Comparison of ENCODE assay signal across 8 cellular contexts in the genomic region with DNA sequence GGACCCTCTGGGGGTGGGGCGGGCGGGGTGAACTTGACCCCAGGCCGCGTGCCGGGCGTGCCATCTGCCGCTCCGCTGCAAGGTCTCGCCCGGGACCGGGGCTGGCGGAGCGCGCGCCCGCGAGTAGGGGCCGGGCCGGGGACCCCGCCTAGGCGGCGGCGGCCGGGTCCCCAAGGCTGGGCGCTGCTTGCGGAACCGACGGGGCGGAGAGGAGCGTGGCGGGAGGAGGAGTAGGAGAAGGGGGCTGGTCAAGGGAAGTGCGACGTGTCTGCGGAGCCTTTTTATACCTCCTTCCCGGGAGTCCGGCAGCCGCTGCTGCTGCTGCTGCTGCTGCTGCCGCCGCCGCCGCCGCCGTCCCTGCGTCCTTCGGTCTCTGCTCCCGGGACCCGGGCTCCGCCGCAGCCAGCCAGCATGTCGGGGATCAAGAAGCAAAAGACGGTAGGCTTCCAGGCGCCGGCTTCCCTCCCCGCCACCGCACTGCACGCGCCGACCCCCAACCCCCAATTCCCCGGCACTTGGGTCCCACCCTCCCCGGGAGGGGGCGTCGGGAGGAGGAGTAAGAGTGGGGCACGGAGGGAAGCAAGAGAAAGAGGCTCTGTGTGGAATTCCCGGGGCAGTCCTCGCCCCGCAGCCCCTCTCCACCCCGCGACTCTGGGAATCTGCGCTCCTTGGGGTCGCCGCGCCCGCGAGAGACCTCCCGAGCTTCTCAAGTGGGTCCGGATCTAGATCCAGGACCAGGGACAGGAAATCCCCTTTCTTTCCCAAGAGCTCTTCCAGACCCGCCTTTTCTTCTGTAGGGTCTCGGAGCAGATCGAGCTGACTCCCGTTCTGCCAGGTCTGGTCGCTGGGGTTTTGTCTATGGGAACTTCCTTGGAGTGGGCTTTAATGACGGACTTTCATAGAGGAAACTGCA. TPM values are rescaled to one million over a fixed set of nuclear protein-coding genes. Genes with fewer than 3 reads are reported as not detected.
DNase-seq lines count a peak whose midpoint lies in the region; FAIRE-seq and TF ChIP-seq lines count a peak whose summit lies in the region.

A gene (plus strand): TSS at position 308 of the 913 bp plus-strand sequence. CDS start 104 bp downstream, at position 412.

- no peak for FAIRE-seq in H1 (lab: Jason Lieb, UNC)

- H4K8ac ChIP-seq in H1 (ENCODE audit: extremely low read depth, insufficient read depth, low read length) = peak within 1 kb of the TSS; percentile 45

- POLR2A ChIA-PET in H1 (lab: Charles Lee; ENCODE audit: partially characterized antibody) = interaction anchor here (0.6 to 1.8 kb wide), 12 partner anchors 8 to 202 kb away, joined by 3 to 5 read pairs (median 3); no protein-coding TSS in a partner anchor

- H3K14ac ChIP-seq in H1 (ENCODE audit: insufficient read length) = no peak within 1 kb of the TSS

- TF ChIP-seq EP300 in H1 (IDR thresholded peaks at IDR 0.05; ENCODE audit: borderline replicate concordance in 1 of 2, low read depth in 2 of 2, low read length in 2 of 2) = no peak; a peak in 1 of 3 replicates

- H3K36me3 ChIP-seq in HUES6 (ENCODE audit: control insufficient read depth, insufficient read depth, low read length) (no peaks in the 10 kb centered on the region), H1 (ENCODE audit: control insufficient read depth in 2 of 4, insufficient read depth in 4 of 4, low read length in 3 of 4) (no peaks in the 10 kb centered on the region), stomach smooth muscle (ENCODE audit: control insufficient read depth in 2 of 2, insufficient read depth in 2 of 2, low read length in 2 of 2) (no peaks in the 10 kb centered on the region)

- TF ChIP-seq CTCF in WI38 (IDR thresholded peaks at IDR 0.05; ENCODE audit: low read depth, low read length) = no peak
- no peak for TF ChIP-seq CTCF in H1 (IDR thresholded peaks at IDR 0.05; ENCODE audit: control extremely low read depth in 1 of 3, insufficient read depth in 1 of 3, low read depth in 1 of 3, low read length in 3 of 3)

- H2BK20ac ChIP-seq in H1 (ENCODE audit: low read length) = no peak within 1 kb of the TSS

- TF ChIP-seq POLR2A in H1 (IDR thresholded peaks at IDR 0.05; ENCODE audit: control extremely low read depth in 1 of 2, low read depth in 2 of 2, low read length in 2 of 2) = peak in 1 of 2 experiments; percentile 53; a peak in 1 of 3 replicates

- no peak within 1 kb of the TSS for H2BK120ac ChIP-seq in H1 (replicated peaks; ENCODE audit: low read depth, low read length)

- H2BK12ac ChIP-seq in H1 (ENCODE audit: low read depth, low read length) = peak within 1 kb of the TSS; percentile 41; the same call in 1 of the 2 replicates

- H3K9me3 ChIP-seq in HUES6 (ENCODE audit: control insufficient read depth, insufficient read depth, low read depth, low read length) (no peaks in the 10 kb centered on the region), H1 (ENCODE audit: insufficient read depth in 2 of 2, low read depth in 1 of 2, low read length in 1 of 2) (no peaks in the 10 kb centered on the region; a peak in 1 of 4 replicates), stomach smooth muscle (ENCODE audit: control insufficient read depth in 2 of 2, low read length in 2 of 2) (no peaks in the 10 kb centered on the region)

- H4K5ac ChIP-seq in H1 (ENCODE audit: insufficient read length, low read depth, low read length) = peak within 1 kb of the TSS; percentile 35

- no peak for TF ChIP-seq RAD21 in H1 (IDR thresholded peaks at IDR 0.05 in 1 of 2, conservative IDR thresholded peaks at IDR 0.05 in 1 of 2; ENCODE audit: low read depth in 2 of 2, low read length in 2 of 2)

- peaks cover 7% of the 10 kb centered on the region for H3K23me2 ChIP-seq in H1 (ENCODE audit: low read depth, low read length)

- H3K4me2 ChIP-seq in H1 (ENCODE audit: insufficient read depth in 1 of 2, low read depth in 2 of 2, low read length in 2 of 2) = peak within 1 kb of the TSS; percentile 90 to 95

- H3K4me3 ChIP-seq in HUES6 (ENCODE audit: low read depth, low read length) (peak within 1 kb of the TSS; percentile 86), WI38 (ENCODE audit: low read depth, low read length) (peak within 1 kb of the TSS; percentile 96), H1 (ENCODE audit: extremely low read depth in 1 of 4, insufficient read depth in 2 of 4, low read depth in 3 of 4, low read length in 4 of 4) (peak within 1 kb of the TSS; percentile 82 to 84 (median 84)), stomach smooth muscle (ENCODE audit: low read length in 2 of 2) (peak within 1 kb of the TSS; percentile 74 to 79)

- no peak within 1 kb of the TSS for H3K56ac ChIP-seq in H1 (replicated peaks; ENCODE audit: insufficient read length, low read depth, low read length)

- no peak within 1 kb of the TSS for H3K4ac ChIP-seq in H1 (replicated peaks; ENCODE audit: insufficient read length, low read depth, low read length)

- H3K27me3 ChIP-seq in HUES6 (ENCODE audit: control insufficient read depth, insufficient read depth, low read length) (no peaks in the 10 kb centered on the region), H1 (replicated peaks in 1 of 4; ENCODE audit: control insufficient read depth in 3 of 4, extremely low read depth in 1 of 4, insufficient read depth in 3 of 4, low read length in 3 of 4) (no peaks in the 10 kb centered on the region), stomach smooth muscle (ENCODE audit: control insufficient read depth in 1 of 2, insufficient read depth in 2 of 2, low read length in 2 of 2) (peaks cover 2 to 4% of the 10 kb centered on the region in 2 donors)

- H3K79me1 ChIP-seq in H1 (ENCODE audit: low read depth, low read length) = no peaks in the 10 kb centered on the region

- H4K20me1 ChIP-seq in H1 (replicated peaks in 1 of 2; ENCODE audit: control insufficient read depth in 1 of 2, insufficient read depth in 2 of 2, low read length in 2 of 2) = no peaks in the 10 kb centered on the region

- peak within 1 kb of the TSS; percentile 38 for H4K91ac ChIP-seq in H1 (replicated peaks; ENCODE audit: insufficient read length, low read length)

- peak within 1 kb of the TSS; percentile 59; the same call in 1 of the 2 replicates for H3K27ac ChIP-seq in HUES6 (ENCODE audit: low read depth, low read length)
- peak within 1 kb of the TSS; percentile 49; the same call in 1 of the 2 replicates for H3K27ac ChIP-seq in H1 (ENCODE audit: low read depth, low read length)
- H3K27ac ChIP-seq in stomach smooth muscle (ENCODE audit: low read length) = no peak within 1 kb of the TSS

- 0 out of 2 replicates have a peak within 1 kb of the TSS, but pooled peaks have one; percentile 10 for H2BK15ac ChIP-seq in H1 (ENCODE audit: low read length)

- peaks cover 44% of the 10 kb centered on the region for H3K4me1 ChIP-seq in HUES6 (ENCODE audit: control insufficient read depth, insufficient read depth, low read length)
- peaks cover 6 to 28% (median 16%) of the 10 kb centered on the region in 4 experiments; a peak in 6 of 7 replicates for H3K4me1 ChIP-seq in H1 (replicated peaks in 1 of 4; ENCODE audit: control insufficient read depth in 3 of 4, insufficient read depth in 4 of 4, low read length in 3 of 4)
- H3K4me1 ChIP-seq in stomach smooth muscle (ENCODE audit: control insufficient read depth, insufficient read depth, low read length) = peaks cover 7% of the 10 kb centered on the region

- peak within 1 kb of the TSS; percentile 55; the same call in 1 of the 2 replicates for H2BK5ac ChIP-seq in H1 (ENCODE audit: low read depth, low read length)

- H3K9ac ChIP-seq in HUES6 (ENCODE audit: low read length) (peak within 1 kb of the TSS; percentile 74), H1 (replicated peaks in 1 of 4; ENCODE audit: extremely low read depth in 1 of 4, low read depth in 3 of 4, low read length in 3 of 4) (peak within 1 kb of the TSS; percentile 58 to 80 (median 66)), stomach smooth muscle (ENCODE audit: low read length in 2 of 2) (peak within 1 kb of the TSS; percentile 61 to 64)

- CTCF ChIA-PET in H1 (lab: Charles Lee; ENCODE audit: partially characterized antibody) = interaction anchor here (0.6 to 1.8 kb wide), 8 partner anchors 15 to 126 kb away, joined by 3 to 8 read pairs (median 3); no protein-coding TSS in a partner anchor

- 3% methylated on average over 52 of the region's 82 CpGs; no CpG with 5 or more reads in 1 of the 2 experiments for WGBS in H1 (ENCODE audit: extremely low coverage in 1 of 2, insufficient coverage in 1 of 2, insufficient read length in 1 of 2, insufficient replicate concordance in 2 of 2, low coverage in 1 of 2, low lambda C conversion rate in 2 of 2, missing lambda C conversion rate in 1 of 2), 2 experiments

- no peak within 1 kb of the TSS for H3K23ac ChIP-seq in H1 (ENCODE audit: insufficient read length)

- H2AFZ ChIP-seq in H1 (ENCODE audit: low read length) = peak within 1 kb of the TSS; percentile 18; the same call in 1 of the 2 replicates

- H3K18ac ChIP-seq in H1 (ENCODE audit: extremely low read depth, low read length) = peak within 1 kb of the TSS; percentile 74

- H2AK5ac ChIP-seq in H1 (ENCODE audit: low read depth, low read length) = 0 out of 2 replicates have a peak within 1 kb of the TSS, but pooled peaks have one; percentile 2

- H3K79me2 ChIP-seq in H1 (ENCODE audit: control insufficient read depth in 1 of 2, insufficient read depth in 2 of 2, low read length in 2 of 2) = peaks cover 0 to 40% of the 10 kb centered on the region in 2 experiments; a peak in 2 of 4 replicates

- DNase-seq in ELR (ENCODE audit: low read depth) (peak; percentile 78), H1 (ENCODE audit: low read depth in 1 of 2, low spot score in 2 of 2) (peak in 1 of 2 experiments; percentile 82), medulla oblongata (ENCODE audit: extremely low spot score) (peak; percentile 18), pons (ENCODE audit: low spot score) (no peak), NCI-H187 (lab: John Stamatoyannopoulos, UW) (no peak)

TF ChIP-seq in H1, 55 proteins besides CTCF, POLR2A, EP300 and RAD21 (continues in another document):
- TF ChIP-seq TAF1 (IDR thresholded peaks at IDR 0.05; ENCODE audit: low read depth, low read length) (peak; percentile 58), SIRT6 (IDR thresholded peaks at IDR 0.05; ENCODE audit: low read length) (no peak)

RNA-seq across cellular contexts. Expression of the gene that starts here (rescaled TPM):
- total RNA-seq in H1 (2021; fragmentation: NEBNext Ultra II Directional; extraction: Animal tissue kit (Norgen Biotek cat#: 25700)) = 20.2 and 23.8 TPM in 2 replicates
- 7.3 and 7.6 TPM in 2 replicates for polyA plus RNA-seq in H1 (2011; rRNA removed)
- polyA plus RNA-seq in H1 (2011; cell fraction: cytosol; rRNA removed) = 8.9 TPM
- polyA plus RNA-seq in H1 (2011; cell fraction: nucleus; rRNA removed) = 13.8 TPM
- polyA plus RNA-seq in H1 (2012, experiment 1 of 2) = 15.8 to 33.5 TPM (median 20.2 TPM) in 4 replicates
- 5.4 TPM for polyA plus RNA-seq in H1 (2012, experiment 2 of 2)
- 12.7 TPM for polyA plus RNA-seq in H1 (2013, experiment 1 of 2)
- polyA plus RNA-seq in H1 (2013, experiment 2 of 2) = 12.0 TPM
- 13.1 and 15.0 TPM in 2 replicates for polyA minus RNA-seq in H1 (2011; rRNA and poly(A)+ RNA removed)
- 6.2 TPM for polyA minus RNA-seq in H1 (2011; cell fraction: cytosol; rRNA and poly(A)+ RNA removed)
- polyA minus RNA-seq in H1 (2011; cell fraction: nucleus; rRNA and poly(A)+ RNA removed) = 12.3 TPM

Comparison
In these comparisons a context has a peak if more than half of its experiments do, and no peak if none do; other contexts are left out.
1. DNase-seq: peak in ELR (single experiment) and medulla oblongata (single experiment); none in pons (single experiment) and NCI-H187 (0 of 2).
2. Peak in every context shown above with its lines, with median percentiles within 50 percentile points of each other: H3K4me3 ChIP-seq and H3K9ac ChIP-seq.